In the genomic region with DNA sequence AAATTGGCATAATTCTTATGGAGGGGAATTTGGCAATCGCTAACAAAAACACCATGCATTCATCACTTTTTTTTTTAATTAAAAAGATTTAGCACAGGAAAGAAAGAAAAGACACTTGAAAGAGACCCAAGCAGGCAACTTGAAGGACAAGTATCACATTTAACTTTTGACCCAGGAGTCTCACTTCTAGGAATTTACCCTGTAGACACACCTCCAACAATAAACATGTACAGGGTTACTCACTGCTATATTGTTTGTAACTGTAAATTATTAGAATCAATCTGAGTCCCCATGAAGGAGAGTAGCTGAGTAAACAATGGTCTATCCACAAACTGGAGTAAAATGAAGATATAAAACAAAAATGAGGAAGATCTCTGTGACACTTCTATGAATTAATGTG, we compare ENCODE assay signal across 30 cellular contexts. TPM values are rescaled to one million over a fixed set of nuclear protein-coding genes. Genes with fewer than 3 reads are reported as not detected.
"Had no signal": no experiment of that assay in that cellular context is flagged by ENCODE, and none has a peak within 500 bp of the region (broad histone marks: within the 10 kb centered on the region; RNA-seq: fewer than 3 reads in every experiment).

No MANE protein-coding gene starts in this region.

- H3K36me3 ChIP-seq: ovary, uterus had no signal

- H3K9me3 ChIP-seq: ovary, psoas muscle, right lobe of liver, sigmoid colon, suprapubic skin, testis, tibial artery, transverse colon, upper lobe of right lung, uterus had no signal

- H3K27ac ChIP-seq: neural progenitor cell, ovary, parathyroid adenoma, psoas muscle, right lobe of liver, sigmoid colon, suprapubic skin, testis, tibial artery, transverse colon, upper lobe of right lung, uterus had no signal

- H3K27me3 ChIP-seq: neural progenitor cell, ovary, right lobe of liver, sigmoid colon, suprapubic skin, testis, tibial artery, transverse colon, upper lobe of right lung, uterus had no signal

- H3K27me3 Mint-ChIP-seq: progenitor cell of endocrine pancreas; stimulated activated naive CD8-positive, alpha-beta T cell treated with anti-CD3 and anti-CD28 coated beads, Interleukin-15, amount 100 ng/mL, for 72 hours; type B pancreatic cell had no signal

- H3K9ac ChIP-seq: neural progenitor cell, parathyroid adenoma had no signal

- H3K4me1 Mint-ChIP-seq: nephron, neural progenitor cell had no signal

- ATAC-seq: natural killer cell; psoas muscle; right cardiac atrium; right lobe of liver; stimulated activated effector memory CD8-positive, alpha-beta T cell treated with anti-CD3 and anti-CD28 coated beads, Interleukin-12 subunit alpha, Interleukin-12 subunit beta, amount 100 ng/mL, for 72 hours; stimulated activated naive CD8-positive, alpha-beta T cell treated with anti-CD3 and anti-CD28 coated beads, Interleukin-15, amount 100 ng/mL, for 72 hours; stimulated activated naive CD8-positive, alpha-beta T cell treated with anti-CD3 and anti-CD28 coated beads, Interleukin-15, Interleukin-2, amounts not matched to agents 100 U/mL and 50 U/mL, for 24 hours; upper lobe of right lung had no signal

- H3K4me2 ChIP-seq: neural progenitor cell had no signal

- DNase-seq: natural killer cell; occipital lobe; ovary; posterior cingulate gyrus; psoas muscle; right cardiac atrium; right lobe of liver; sigmoid colon; small intestine; stimulated activated CD4-positive, alpha-beta T cell treated with anti-CD3 and anti-CD28 coated beads, Interleukin-15, amount 100 ng/mL, for 24 hours; stimulated activated CD4-positive, alpha-beta T cell treated with anti-CD3 and anti-CD28 coated beads, Interleukin-2, amount 100 ng/mL, for 24 hours; stimulated activated CD4-positive, alpha-beta T cell treated with anti-CD3 and anti-CD28 coated beads, Interleukin-2, amount 100 ng/mL, for 48 hours; stimulated activated CD4-positive, alpha-beta T cell treated with anti-CD3 and anti-CD28 coated beads, Interleukin-4, amount 100 ng/mL, for 24 hours; stimulated activated naive CD4-positive, alpha-beta T cell; stimulated activated naive CD8-positive, alpha-beta T cell treated with anti-CD3 and anti-CD28 coated beads, Interleukin-15, amount 100 ng/mL, for 72 hours; stimulated activated naive CD8-positive, alpha-beta T cell treated with anti-CD3 and anti-CD28 coated beads, Interleukin-15, Interleukin-2, amounts not matched to agents 100 U/mL and 50 U/mL, for 24 hours; substantia nigra; testis; tibial artery; transverse colon; upper lobe of right lung; uterus had no signal

- H3K4me3 ChIP-seq: neural progenitor cell, ovary, psoas muscle, right lobe of liver, sigmoid colon, suprapubic skin, testis, tibial artery, transverse colon, upper lobe of right lung, uterus had no signal

- H3K4me1 ChIP-seq: neural progenitor cell, parathyroid adenoma, psoas muscle, right lobe of liver, sigmoid colon, suprapubic skin, testis, tibial artery, upper lobe of right lung, uterus had no signal

- H2AFZ ChIP-seq: neural progenitor cell, parathyroid adenoma had no signal

- H3K4me3 Mint-ChIP-seq: natural killer cell; nephron; neural progenitor cell; stimulated activated effector memory CD8-positive, alpha-beta T cell treated with anti-CD3 and anti-CD28 coated beads, Interleukin-12 subunit alpha, Interleukin-12 subunit beta, amount 100 ng/mL, for 72 hours; stimulated activated naive CD8-positive, alpha-beta T cell treated with anti-CD3 and anti-CD28 coated beads, Interleukin-15, amount 100 ng/mL, for 72 hours; type B pancreatic cell had no signal

- H3K9me3 Mint-ChIP-seq: natural killer cell; nephron; neural progenitor cell; stimulated activated effector memory CD8-positive, alpha-beta T cell treated with anti-CD3 and anti-CD28 coated beads, Interleukin-12 subunit alpha, Interleukin-12 subunit beta, amount 100 ng/mL, for 72 hours; stimulated activated naive CD8-positive, alpha-beta T cell treated with anti-CD3 and anti-CD28 coated beads, Interleukin-15, amount 100 ng/mL, for 72 hours; type B pancreatic cell had no signal

- H3K27ac Mint-ChIP-seq: natural killer cell; nephron; neural progenitor cell; progenitor cell of endocrine pancreas; stimulated activated effector memory CD8-positive, alpha-beta T cell treated with anti-CD3 and anti-CD28 coated beads, Interleukin-12 subunit alpha, Interleukin-12 subunit beta, amount 100 ng/mL, for 72 hours; stimulated activated naive CD8-positive, alpha-beta T cell treated with anti-CD3 and anti-CD28 coated beads, Interleukin-15, amount 100 ng/mL, for 72 hours; type B pancreatic cell had no signal

RNA-seq across cellular contexts. Expression of a gene that starts 21.2 kb away (rescaled TPM):
- total RNA-seq: skeletal muscle tissue had no signal
